In genomic region chr20:36202891-36203338, GRCh38 we compare ENCODE assay signal across 8 cellular contexts. TPM values are rescaled to one million over a fixed set of nuclear protein-coding genes. Genes with fewer than 3 reads are reported as not detected.
A peak's percentile ranks its signal among the peaks of the same experiment; 100 is the strongest.
DNase-seq lines count a peak whose midpoint lies in the region; ATAC-seq and TF ChIP-seq lines count a peak whose summit lies in the region.

No MANE protein-coding gene starts in this region.

- no peaks in the 10 kb centered on the region for H3K4me1 ChIP-seq in IMR-90 (ENCODE audit: control insufficient read depth, insufficient read depth, low read length)
- no peaks in the 10 kb centered on the region for H3K4me1 ChIP-seq in Peyer's patch
- H3K4me1 ChIP-seq in testis: no peaks in the 10 kb centered on the region

- TF ChIP-seq CTCF in IMR-90 (conservative IDR thresholded peaks at IDR 0.05; ENCODE audit: low read depth, low read length) (peak; percentile 91), Peyer's patch (IDR thresholded peaks at IDR 0.05) (peak; percentile 86 to 98 (median 90)), testis (IDR thresholded peaks at IDR 0.05) (peak; percentile 82 to 91 (median 88))

- H3K27me3 Mint-ChIP-seq in activated T-helper 1 cell treated with anti-CD3 and anti-CD28 coated beads, Interleukin-12 subunit alpha, Interleukin-12 subunit beta, Interleukin-2, Interleukin-4 antibody, amounts not matched to agents 30 ng/mL and 10 ng/mL and 1 ng/mL, durations not matched to agents 14 hours and 24 hours and 36 hours (ENCODE audit: insufficient read depth): peaks cover 4% of the 10 kb centered on the region

- POLR2A ChIA-PET in IMR-90 (lab: Charles Lee; ENCODE audit: unreplicated experiment): no interaction called here

- H3K18ac ChIP-seq in IMR-90 (ENCODE audit: low read depth, low read length): no peak overlapping the region

- H3K27ac Mint-ChIP-seq in activated T-helper 1 cell treated with anti-CD3 and anti-CD28 coated beads, Interleukin-12 subunit alpha, Interleukin-12 subunit beta, Interleukin-2, Interleukin-4 antibody, amounts not matched to agents 30 ng/mL and 10 ng/mL and 1 ng/mL, durations not matched to agents 14 hours and 24 hours and 36 hours: no peak overlapping the region

- H3K9ac ChIP-seq in IMR-90 (ENCODE audit: low read depth, low read length): no peak overlapping the region

- peaks cover 5% of the 10 kb centered on the region for H3K4me1 Mint-ChIP-seq in activated T-helper 1 cell treated with anti-CD3 and anti-CD28 coated beads, Interleukin-12 subunit alpha, Interleukin-12 subunit beta, Interleukin-2, Interleukin-4 antibody, amounts not matched to agents 30 ng/mL and 10 ng/mL and 1 ng/mL, durations not matched to agents 14 hours and 24 hours and 36 hours (ENCODE audit: low read depth)

- in situ Hi-C loops in Caki2 (cut with HindIII; ENCODE audit: low pct_unique_long_range_greater_than_20kb, low sequenced_read_pairs): no loop called here
- in situ Hi-C loops in IMR-90 (cut with MboI; ENCODE audit: low sequenced_read_pairs): loop anchor here (25.0 kb wide), 1 partner anchor 709 kb away; no protein-coding TSS in a partner anchor

- peak; percentile 76 for ATAC-seq in IMR-90 (ENCODE audit: low read depth)
- ATAC-seq in HG02970 (IDR thresholded peaks at IDR 0.05; ENCODE audit: low FRiP score, unreplicated experiment): no peak

- H4K8ac ChIP-seq in IMR-90 (ENCODE audit: low read depth in 2 of 2, low read length in 2 of 2): 0 out of 4 replicates have a peak overlapping the region, but pooled peaks of 1 of the 2 experiments have one; percentile 46

- dilution Hi-C loops in IMR-90 (cut with HindIII; ENCODE audit: low sequenced_read_pairs, unreplicated experiment): no loop called here

- H3K4me3 ChIP-seq in IMR-90 (ENCODE audit: insufficient read depth, low read depth, low read length) (no peak overlapping the region), Peyer's patch (no peak overlapping the region), testis (no peak overlapping the region)

- no peak overlapping the region for H3K4me2 ChIP-seq in IMR-90 (ENCODE audit: low read depth, low read length)

- no peak overlapping the region for H2BK5ac ChIP-seq in IMR-90 (ENCODE audit: low read depth, low read length, poor library complexity, severe bottlenecking)

- H2AK9ac ChIP-seq in IMR-90 (replicated peaks; ENCODE audit: low read depth, low read length, poor library complexity): no peak overlapping the region

- H3K27ac ChIP-seq in IMR-90 (ENCODE audit: insufficient read depth, low read length) (no peak overlapping the region), Peyer's patch (no peak overlapping the region), testis (no peak overlapping the region)

- no peak overlapping the region for H3K4ac ChIP-seq in IMR-90 (ENCODE audit: low read depth, low read length)

- H3K23ac ChIP-seq in IMR-90 (ENCODE audit: low read depth, low read length): no peak overlapping the region

- peak; percentile 38 for DNase-seq in Caki2 (ENCODE audit: low read depth)
- peak; percentile 19 for DNase-seq in IMR-90
- DNase-seq in Peyer's patch: peak; percentile 64 to 84 (median 79)
- DNase-seq in activated T-helper 1 cell treated with anti-CD3 and anti-CD28 coated beads, Interleukin-12 subunit alpha, Interleukin-12 subunit beta, Interleukin-2, Interleukin-4 antibody, amounts not matched to agents 30 ng/mL and 10 ng/mL and 1 ng/mL, durations not matched to agents 14 hours and 24 hours and 36 hours (ENCODE audit: low spot score): peak; percentile 72
- peak; percentile 21 for DNase-seq in fibroblast of the conjunctiva (ENCODE audit: low read depth)
- peak in 49 of 56 donors; percentile 6 to 86 (median 47) for DNase-seq in nucleus accumbens (lab: John Stamatoyannopoulos, UW)
- DNase-seq in testis: peak; percentile 80

- H4K5ac ChIP-seq in IMR-90 (ENCODE audit: low read depth, low read length): no peak overlapping the region

- peak overlapping the region; percentile 63 for H2AFZ ChIP-seq in IMR-90 (replicated peaks; ENCODE audit: low read length, poor library complexity)

- H2AK5ac ChIP-seq in IMR-90 (ENCODE audit: low read depth, low read length): no peak overlapping the region

- peaks cover 3% of the 10 kb centered on the region; the same call in 1 of the 2 replicates for H3K36me3 ChIP-seq in IMR-90 (ENCODE audit: control insufficient read depth, insufficient read depth, low read length)
- peaks cover 0 to 19% (median 0%) of the 10 kb centered on the region in 3 donors for H3K36me3 ChIP-seq in Peyer's patch
- H3K36me3 ChIP-seq in testis (ENCODE audit: low read depth, missing control alignments): no peaks in the 10 kb centered on the region

- TF ChIP-seq POLR2A in IMR-90 (IDR thresholded peaks at IDR 0.05; ENCODE audit: low read depth, low read length) (no peak), Peyer's patch (IDR thresholded peaks at IDR 0.05) (no peak), testis (IDR thresholded peaks at IDR 0.05) (no peak)

- H3K36me3 Mint-ChIP-seq in activated T-helper 1 cell treated with anti-CD3 and anti-CD28 coated beads, Interleukin-12 subunit alpha, Interleukin-12 subunit beta, Interleukin-2, Interleukin-4 antibody, amounts not matched to agents 30 ng/mL and 10 ng/mL and 1 ng/mL, durations not matched to agents 14 hours and 24 hours and 36 hours (ENCODE audit: low read depth): no peaks in the 10 kb centered on the region

- CTCF ChIA-PET in IMR-90 (lab: Yijun Ruan, JAX): interaction anchor here (0.6 to 1.7 kb wide), 18 partner anchors 8 to 830 kb away, joined by 3 to 9 read pairs (median 4); partner anchors contain the start of gene AAR2

- no peak overlapping the region for H3K4me3 Mint-ChIP-seq in activated T-helper 1 cell treated with anti-CD3 and anti-CD28 coated beads, Interleukin-12 subunit alpha, Interleukin-12 subunit beta, Interleukin-2, Interleukin-4 antibody, amounts not matched to agents 30 ng/mL and 10 ng/mL and 1 ng/mL, durations not matched to agents 14 hours and 24 hours and 36 hours

- no peak overlapping the region for H3K14ac ChIP-seq in IMR-90 (replicated peaks; ENCODE audit: low read depth, low read length)

- intact Hi-C loops in IMR-90 (cut with micrococcal nuclease): loop anchor here (1.0 kb wide), 1 partner anchor 236 kb away; no protein-coding TSS in a partner anchor
- intact Hi-C loops in activated T-helper 1 cell treated with anti-CD3 and anti-CD28 coated beads, Interleukin-12 subunit alpha, Interleukin-12 subunit beta, Interleukin-2, Interleukin-4 antibody, amounts not matched to agents 30 ng/mL and 10 ng/mL and 1 ng/mL, durations not matched to agents 14 hours and 24 hours and 36 hours (cut with micrococcal nuclease): loop anchor here (1.0 kb wide), 1 partner anchor 236 kb away; no protein-coding TSS in a partner anchor
- intact Hi-C loops in testis (cut with DNase I; ENCODE audit: low total_unique reads): loop anchor here (10.0 kb wide), 1 partner anchor 232 kb away; no protein-coding TSS in a partner anchor

- H4K91ac ChIP-seq in IMR-90 (ENCODE audit: insufficient read depth, low read depth, low read length): no peak overlapping the region

- no peaks in the 10 kb centered on the region for H3K27me3 ChIP-seq in IMR-90 (ENCODE audit: control insufficient read depth, insufficient read depth, low read length)
- no peaks in the 10 kb centered on the region for H3K27me3 ChIP-seq in Peyer's patch
- H3K27me3 ChIP-seq in testis: no peaks in the 10 kb centered on the region

- H2BK120ac ChIP-seq in IMR-90 (ENCODE audit: low read depth, low read length): no peak overlapping the region

- WGBS in IMR-90 (ENCODE audit: extremely low coverage in 2 of 2, insufficient read length in 1 of 2), 2 experiments: 39% methylated on average over 13 of the region's 18 CpGs; no CpG with 5 or more reads in 1 of the 2 experiments
- WGBS in testis, 2 donors: 45 to 49% methylated on average over 17 to 18 of the region's 18 CpGs

- H4K20me1 ChIP-seq in IMR-90 (ENCODE audit: insufficient read depth, low read length): no peaks in the 10 kb centered on the region

- no peak overlapping the region for H2BK20ac ChIP-seq in IMR-90 (ENCODE audit: low read depth, low read length)

- no peaks in the 10 kb centered on the region for H3K79me1 ChIP-seq in IMR-90 (ENCODE audit: low read depth in 1 of 2, low read length in 2 of 2)

- H3K9me1 ChIP-seq in IMR-90 (ENCODE audit: insufficient read depth, low read length): no peaks in the 10 kb centered on the region

- no peaks in the 10 kb centered on the region for H3K9me3 Mint-ChIP-seq in activated T-helper 1 cell treated with anti-CD3 and anti-CD28 coated beads, Interleukin-12 subunit alpha, Interleukin-12 subunit beta, Interleukin-2, Interleukin-4 antibody, amounts not matched to agents 30 ng/mL and 10 ng/mL and 1 ng/mL, durations not matched to agents 14 hours and 24 hours and 36 hours

- BruUV-seq in IMR-90 (replicated peaks; lab: Mats Ljungman, UMichigan): no TSS peak

- H3K9me3 ChIP-seq in IMR-90 (ENCODE audit: control insufficient read depth, insufficient read depth, low read length): no peaks in the 10 kb centered on the region
- no peaks in the 10 kb centered on the region for H3K9me3 ChIP-seq in Peyer's patch
- no peaks in the 10 kb centered on the region for H3K9me3 ChIP-seq in testis

- TF ChIP-seq RAD21 in IMR-90 (IDR thresholded peaks at IDR 0.05; ENCODE audit: low read length): peak; percentile 75

- H2BK15ac ChIP-seq in IMR-90 (ENCODE audit: low read depth, low read length): no peak overlapping the region

- no peak overlapping the region for H3K56ac ChIP-seq in IMR-90 (ENCODE audit: extremely low read depth, insufficient read depth, low read length)

RNA-seq across cellular contexts. Expression of gene AAR2, which starts 33.4 kb away (rescaled TPM):
- total RNA-seq in Caki2 (2014; rRNA removed; shearing (Covaris generic); ENCODE audit: low replicate concordance): 40.3 and 45.1 TPM in 2 replicates
- total RNA-seq in IMR-90 (2012; rRNA removed): 28.1 and 35.8 TPM in 2 replicates
- polyA plus RNA-seq in IMR-90 (2012; rRNA removed): 28.2 and 30.2 TPM in 2 replicates
- 16.6 and 21.0 TPM in 2 replicates for polyA plus RNA-seq in IMR-90 (2012; cell fraction: cytosol; rRNA removed)
- polyA plus RNA-seq in IMR-90 (2012; cell fraction: nucleus; rRNA removed; ENCODE audit: low replicate concordance): 12.5 and 16.3 TPM in 2 replicates
- total RNA-seq in Peyer's patch: 10 to 100 TPM; 17.3 to 30.3 (median 29.5) TPM
- 33.3 and 36.7 TPM in 2 replicates for total RNA-seq in activated T-helper 1 cell treated with anti-CD3 and anti-CD28 coated beads, Interleukin-12 subunit alpha, Interleukin-12 subunit beta, Interleukin-2, Interleukin-4 antibody, amounts not matched to agents 30 ng/mL and 10 ng/mL and 1 ng/mL, durations not matched to agents 14 hours and 24 hours and 36 hours
- total RNA-seq in testis: 10 to 100 TPM; 38.7 TPM
- 47.0 TPM for polyA plus RNA-seq in testis (ENCODE audit: insufficient read depth, low read depth, low replicate concordance)

RNA-seq across cellular contexts. Expression of gene EPB41L1, which starts 48.4 kb away (rescaled TPM):
- total RNA-seq in Caki2 (2014; rRNA removed; shearing (Covaris generic); ENCODE audit: low replicate concordance): 44.7 and 54.4 TPM in 2 replicates
- total RNA-seq in IMR-90 (2012; rRNA removed) (12.5 and 13.9 TPM in 2 replicates), Peyer's patch (100 to 1,000 TPM in 1 of 4 donors, 10 to 100 TPM in 3; 23.1 to 104 (median 57.2) TPM), testis (10 to 100 TPM; 63.7 to 65.3 TPM)
- polyA plus RNA-seq in IMR-90 (2012; rRNA removed) (33.6 and 33.7 TPM in 2 replicates), testis (ENCODE audit: insufficient read depth, low read depth, low replicate concordance) (49.8 TPM)
- 25.6 and 29.3 TPM in 2 replicates for polyA plus RNA-seq in IMR-90 (2012; cell fraction: cytosol; rRNA removed)
- 15.7 and 18.4 TPM in 2 replicates for polyA plus RNA-seq in IMR-90 (2012; cell fraction: nucleus; rRNA removed; ENCODE audit: low replicate concordance)
- 0.23 TPM in 1 of 2 replicates, not detected in the other for total RNA-seq in activated T-helper 1 cell treated with anti-CD3 and anti-CD28 coated beads, Interleukin-12 subunit alpha, Interleukin-12 subunit beta, Interleukin-2, Interleukin-4 antibody, amounts not matched to agents 30 ng/mL and 10 ng/mL and 1 ng/mL, durations not matched to agents 14 hours and 24 hours and 36 hours

Comparison
In these comparisons a context has a peak if more than half of its experiments do, and no peak if none do; other contexts are left out.
1. DNase-seq: peak in every context shown above with its lines; median percentile 80 in testis; 79 in Peyer's patch; 72 in activated T-helper 1 cell treated with anti-CD3 and anti-CD28 coated beads, Interleukin-12 subunit alpha, Interleukin-12 subunit beta, Interleukin-2, Interleukin-4 antibody, amounts not matched to agents 30 ng/mL and 10 ng/mL and 1 ng/mL, durations not matched to agents 14 hours and 24 hours and 36 hours; 47 in nucleus accumbens; 38 in Caki2; 21 in fibroblast of the conjunctiva; 19 in IMR-90.
2. RNA of gene EPB41L1, which starts 48.4 kb away (total RNA-seq): 63.7 to 65.3 TPM in testis, 23.1 to 104 TPM in Peyer's patch, 44.7 to 54.4 TPM in Caki2 and 12.5 to 13.9 TPM in IMR-90; 0.23 TPM in activated T-helper 1 cell treated with anti-CD3 and anti-CD28 coated beads, Interleukin-12 subunit alpha, Interleukin-12 subunit beta, Interleukin-2, Interleukin-4 antibody, amounts not matched to agents 30 ng/mL and 10 ng/mL and 1 ng/mL, durations not matched to agents 14 hours and 24 hours and 36 hours; every median in the first group is over 10 times any median in the second.
3. Peak in every context shown above with its lines, with median percentiles within 50 percentile points of each other: CTCF ChIP-seq.